In genomic region chr12:119036878-119037493, GRCh38 we compare ENCODE assay signal across 8 cellular contexts.
DNase-seq lines count a peak whose midpoint lies in the region; ATAC-seq and TF ChIP-seq lines count a peak whose summit lies in the region.

No MANE protein-coding gene starts in this region.

- H3K27ac ChIP-seq in coronary artery: no peak overlapping the region

- peak; percentile 36 for TF ChIP-seq CTCF in coronary artery (IDR thresholded peaks at IDR 0.05)

- DNase-seq in stimulated activated CD4-positive, alpha-beta T cell treated with anti-CD3 and anti-CD28 coated beads, Interleukin-2, amount 100 ng/mL, for 48 hours: peak; percentile 10 to 12
- DNase-seq in stimulated activated CD4-positive, alpha-beta T cell treated with anti-CD3 and anti-CD28 coated beads, Interleukin-12 subunit alpha, Interleukin-12 subunit beta, amount 100 ng/mL, for 4 hours: no peak
- peak; percentile 66 for DNase-seq in NCI-H146 (lab: John Stamatoyannopoulos, UW)
- no peak for DNase-seq in coronary artery (ENCODE audit: low spot score)
- peak; percentile 37 for DNase-seq in pons (ENCODE audit: low spot score)

- H3K4me3 ChIP-seq in coronary artery: no peak overlapping the region

- ATAC-seq in GM21390 (IDR thresholded peaks at IDR 0.05; ENCODE audit: unreplicated experiment) (no peak), GM18870 (IDR thresholded peaks at IDR 0.05; ENCODE audit: unreplicated experiment) (no peak), GM21576 (IDR thresholded peaks at IDR 0.05; ENCODE audit: unreplicated experiment) (no peak)

Comparison
In these comparisons a context has a peak if more than half of its experiments do, and no peak if none do; other contexts are left out.
1. DNase-seq: peak in stimulated activated CD4-positive, alpha-beta T cell treated with anti-CD3 and anti-CD28 coated beads, Interleukin-2, amount 100 ng/mL, for 48 hours (2 of 2), NCI-H146 (single experiment) and pons (single experiment); none in stimulated activated CD4-positive, alpha-beta T cell treated with anti-CD3 and anti-CD28 coated beads, Interleukin-12 subunit alpha, Interleukin-12 subunit beta, amount 100 ng/mL, for 4 hours (single experiment) and coronary artery (single experiment).